20 cellular contexts compared by ENCODE assay signal in the genomic region with DNA sequence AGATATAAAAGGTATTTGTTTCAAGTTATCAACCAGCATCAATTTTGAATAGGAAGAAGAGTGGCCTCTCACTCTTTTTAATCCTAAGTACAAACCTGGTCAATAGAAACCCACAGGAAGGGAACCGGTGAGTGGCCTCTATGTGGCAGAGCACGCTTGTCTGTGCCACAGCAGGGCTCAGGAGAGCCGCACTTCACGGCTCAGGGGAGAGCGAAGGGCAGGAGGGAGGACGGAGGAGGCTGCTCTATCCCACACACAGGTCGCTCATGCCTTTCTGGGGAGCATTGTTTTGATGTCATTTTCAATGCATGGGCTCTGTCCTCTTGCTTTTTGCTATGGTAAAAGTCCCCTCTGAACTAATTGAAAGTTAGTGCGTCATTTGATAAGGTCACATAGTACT. TPM values are rescaled to one million over a fixed set of nuclear protein-coding genes. Genes with fewer than 3 reads are reported as not detected.
"Had no signal": no experiment of that assay in that cellular context is flagged by ENCODE, and none has a peak within 500 bp of the region (broad histone marks: within the 10 kb centered on the region; RNA-seq: fewer than 3 reads in every experiment).

No MANE protein-coding gene starts in this region.

- H3K36me3 ChIP-seq: left lung, pancreas, right lobe of liver, tibial artery had no signal

- H3K4me1 Mint-ChIP-seq: activated naive CD4-positive, alpha-beta T cell treated with anti-CD3 and anti-CD28 coated beads, Interleukin-2, amount 10 ng/mL, durations not matched to agents 7 days and 5 days; immature natural killer cell had no signal

- H3K4me3 ChIP-seq: left lung, pancreas, right lobe of liver, tibial artery had no signal

- H3K27ac Mint-ChIP-seq: activated CD8-positive, alpha-beta memory T cell treated with anti-CD3 and anti-CD28 coated beads, Interleukin-2, amount 10 ng/mL, durations not matched to agents 7 days and 5 days; activated CD8-positive, alpha-beta T cell treated with anti-CD3 and anti-CD28 coated beads for 36 hours; activated naive CD4-positive, alpha-beta T cell treated with anti-CD3 and anti-CD28 coated beads, Interleukin-2, amount 10 ng/mL, durations not matched to agents 7 days and 5 days; immature natural killer cell; naive thymus-derived CD8-positive, alpha-beta T cell had no signal

- DNase-seq: activated CD4-positive, alpha-beta T cell treated with anti-CD3 and anti-CD28 coated beads for 48 hours; activated CD8-positive, alpha-beta memory T cell treated with anti-CD3 and anti-CD28 coated beads, Interleukin-2, amount 10 ng/mL, durations not matched to agents 7 days and 5 days; activated CD8-positive, alpha-beta T cell treated with anti-CD3 and anti-CD28 coated beads for 36 hours; activated effector memory CD4-positive, alpha-beta T cell treated with anti-CD3 and anti-CD28 coated beads, Interleukin-2, amount 50 U/mL, for 16 hours; activated naive CD4-positive, alpha-beta T cell treated with anti-CD3 and anti-CD28 coated beads, Interleukin-2, amount 10 ng/mL, durations not matched to agents 7 days and 5 days; activated T-cell treated with anti-CD3 and anti-CD28 coated beads for 4 hours; cortex of kidney; immature natural killer cell; left lung; mammary epithelial cell; naive thymus-derived CD8-positive, alpha-beta T cell; pancreas; right lobe of liver; small intestine; stimulated activated CD4-positive, alpha-beta T cell treated with anti-CD3 and anti-CD28 coated beads, Interleukin-4, amount 100 ng/mL, for 24 hours; stimulated activated naive CD8-positive, alpha-beta T cell treated with anti-CD3 and anti-CD28 coated beads, Interleukin-15, Interleukin-2, amounts not matched to agents 100 U/mL and 50 U/mL, for 24 hours; T-helper 2 cell; tibial artery had no signal

- H3K9me3 Mint-ChIP-seq: activated CD8-positive, alpha-beta T cell treated with anti-CD3 and anti-CD28 coated beads for 36 hours; activated naive CD4-positive, alpha-beta T cell treated with anti-CD3 and anti-CD28 coated beads, Interleukin-2, amount 10 ng/mL, durations not matched to agents 7 days and 5 days; immature natural killer cell had no signal

- H3K36me3 Mint-ChIP-seq: activated CD8-positive, alpha-beta memory T cell treated with anti-CD3 and anti-CD28 coated beads, Interleukin-2, amount 10 ng/mL, durations not matched to agents 7 days and 5 days; activated naive CD4-positive, alpha-beta T cell treated with anti-CD3 and anti-CD28 coated beads, Interleukin-2, amount 10 ng/mL, durations not matched to agents 7 days and 5 days; immature natural killer cell; naive thymus-derived CD8-positive, alpha-beta T cell had no signal

- H3K4me3 Mint-ChIP-seq: activated CD8-positive, alpha-beta memory T cell treated with anti-CD3 and anti-CD28 coated beads, Interleukin-2, amount 10 ng/mL, durations not matched to agents 7 days and 5 days; activated CD8-positive, alpha-beta T cell treated with anti-CD3 and anti-CD28 coated beads for 36 hours; activated naive CD4-positive, alpha-beta T cell treated with anti-CD3 and anti-CD28 coated beads, Interleukin-2, amount 10 ng/mL, durations not matched to agents 7 days and 5 days; immature natural killer cell; mesothelial cell of epicardium; naive thymus-derived CD8-positive, alpha-beta T cell had no signal

- H3K27me3 ChIP-seq: left lung, pancreas, right lobe of liver, tibial artery had no signal

- H3K27ac ChIP-seq: epithelial cell of prostate, left lung, pancreas, right lobe of liver, tibial artery had no signal

- H3K9me3 ChIP-seq: left lung, pancreas, right lobe of liver, tibial artery had no signal

- ATAC-seq: activated CD8-positive, alpha-beta memory T cell treated with anti-CD3 and anti-CD28 coated beads, Interleukin-2, amount 10 ng/mL, durations not matched to agents 7 days and 5 days; activated CD8-positive, alpha-beta T cell treated with anti-CD3 and anti-CD28 coated beads for 36 hours; left lung; naive thymus-derived CD8-positive, alpha-beta T cell; pancreas; right lobe of liver; stimulated activated naive CD8-positive, alpha-beta T cell treated with anti-CD3 and anti-CD28 coated beads, Interleukin-15, Interleukin-2, amounts not matched to agents 100 U/mL and 50 U/mL, for 24 hours had no signal

RNA-seq across cellular contexts. Expression of a gene that starts 57.2 kb away (rescaled TPM):
- total RNA-seq: activated CD8-positive, alpha-beta T cell treated with anti-CD3 and anti-CD28 coated beads for 36 hours had no signal
